Comparison of ENCODE assay signal across 8 cellular contexts in the genomic region with DNA sequence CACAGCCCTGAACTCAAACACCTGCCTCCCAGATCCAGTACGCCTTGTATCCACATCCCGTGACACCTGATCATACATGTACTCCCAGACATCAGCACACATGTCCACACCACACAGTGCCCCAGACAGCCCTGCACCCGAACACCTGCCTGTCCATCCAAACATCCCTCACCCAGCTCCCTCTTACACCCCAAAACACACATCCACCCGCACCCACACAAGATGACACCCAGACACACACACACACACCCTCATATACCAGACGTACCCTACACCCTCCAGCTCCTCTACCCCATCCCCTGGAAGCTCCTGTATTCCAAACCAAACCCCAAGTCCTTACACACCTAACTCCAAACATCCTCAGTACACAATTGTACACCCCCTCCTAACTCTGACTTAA. TPM values are rescaled to one million over a fixed set of nuclear protein-coding genes. Genes with fewer than 3 reads are reported as not detected.
DNase-seq lines count a peak whose midpoint lies in the region; ATAC-seq and TF ChIP-seq lines count a peak whose summit lies in the region.

No MANE protein-coding gene starts in this region.

- TF ChIP-seq CTCF in epithelial cell of proximal tubule (conservative IDR thresholded peaks at IDR 0.05; ENCODE audit: low read depth, low read length) (no peak), osteocyte (IDR thresholded peaks at IDR 0.05) (no peak)

- H3K4me1 Mint-ChIP-seq in CD4-positive, alpha-beta memory T cell, result peaks cover 12 to 36% (median 21%) of the 10 kb centered on the region in 4 donors
- H3K4me1 Mint-ChIP-seq in osteocyte (ENCODE audit: unreplicated experiment), result peaks cover 29% of the 10 kb centered on the region

- no peaks in the 10 kb centered on the region for H3K27me3 Mint-ChIP-seq in CD4-positive, alpha-beta memory T cell
- no peaks in the 10 kb centered on the region for H3K27me3 Mint-ChIP-seq in osteocyte (ENCODE audit: unreplicated experiment)

- intact Hi-C loops in CD4-positive, alpha-beta memory T cell (cut with micrococcal nuclease), result no loop called here

- peaks cover 0 to 2% of the 10 kb centered on the region in 2 donors for H3K36me3 Mint-ChIP-seq in CD4-positive, alpha-beta memory T cell
- H3K36me3 Mint-ChIP-seq in osteocyte (ENCODE audit: unreplicated experiment), result no peaks in the 10 kb centered on the region

- POLR2A ChIA-PET in CD4-positive, alpha-beta memory T cell (lab: Charles Lee; ENCODE audit: partially characterized antibody), result interaction anchor here (0.9 to 3.9 kb wide), 5 partner anchors 9 to 119 kb away, joined by 3 to 20 read pairs (median 6); partner anchors contain the start of genes ARPC4, OGG1 and TADA3

- peak overlapping the region in 1 of 2 donors; percentile 45 for H3K4me3 ChIP-seq in CD4-positive, alpha-beta memory T cell (ENCODE audit: low read length in 2 of 2)
- peak overlapping the region; percentile 74 for H3K4me3 ChIP-seq in epithelial cell of proximal tubule (ENCODE audit: low read depth, low read length)

- H3K27me3 ChIP-seq in CD4-positive, alpha-beta memory T cell (ENCODE audit: insufficient read depth, low read length), result no peaks in the 10 kb centered on the region

- H3K9me3 ChIP-seq in CD4-positive, alpha-beta memory T cell (ENCODE audit: control insufficient read depth in 1 of 2, low read length in 2 of 2), result no peaks in the 10 kb centered on the region

- H3K9me3 Mint-ChIP-seq in CD4-positive, alpha-beta memory T cell, result no peaks in the 10 kb centered on the region
- no peaks in the 10 kb centered on the region for H3K9me3 Mint-ChIP-seq in osteocyte (ENCODE audit: unreplicated experiment)

- peak overlapping the region; percentile 57 to 77 (median 76) for H3K4me3 Mint-ChIP-seq in CD4-positive, alpha-beta memory T cell
- peak overlapping the region; percentile 73 for H3K4me3 Mint-ChIP-seq in osteocyte (ENCODE audit: unreplicated experiment)

- no peak overlapping the region for H3K27ac ChIP-seq in CD4-positive, alpha-beta memory T cell (ENCODE audit: low read depth, low read length)

- CTCF ChIA-PET in CD4-positive, alpha-beta memory T cell (lab: Charles Lee; ENCODE audit: partially characterized antibody), result no interaction called here

- no peak for DNase-seq in CD4-positive, alpha-beta memory T cell
- DNase-seq in epithelial cell of proximal tubule (ENCODE audit: low read depth), result no peak
- no peak for DNase-seq in osteocyte (ENCODE audit: extremely low spot score, unreplicated experiment)
- no peak for DNase-seq in SW480 (ENCODE audit: low spot score)
- DNase-seq in medulla oblongata (ENCODE audit: extremely low spot score), result no peak
- no peak for DNase-seq in NCI-H2029 (lab: John Stamatoyannopoulos, UW)
- DNase-seq in GM19240 (ENCODE audit: insufficient read length, low spot score), result no peak

- H3K27ac Mint-ChIP-seq in CD4-positive, alpha-beta memory T cell, result peak overlapping the region in 5 of 7 donors; percentile 66 to 91 (median 76)
- H3K27ac Mint-ChIP-seq in osteocyte (ENCODE audit: unreplicated experiment), result peak overlapping the region; percentile 52

- ATAC-seq in SK-N-SH treated with all-trans-retinoic acid at 6 μM for 48 hours, result peak; percentile 8

- H3K4me1 ChIP-seq in CD4-positive, alpha-beta memory T cell (ENCODE audit: insufficient read depth, low read length), result peaks cover 21% of the 10 kb centered on the region

- H3K36me3 ChIP-seq in CD4-positive, alpha-beta memory T cell (ENCODE audit: insufficient read depth, low read length), result no peaks in the 10 kb centered on the region

TF ChIP-seq in SK-N-SH treated with all-trans-retinoic acid at 6 μM for 48 hours, 23 proteins besides CTCF, POLR2A, EP300 and RAD21 (continues in another document):
- TF ChIP-seq ZFP3 (CRISPR knock-in tag; IDR thresholded peaks at IDR 0.05) (no peak), TOX (CRISPR knock-in tag; IDR thresholded peaks at IDR 0.05; ENCODE audit: borderline replicate concordance) (no peak), ARNTL (CRISPR knock-in tag; IDR thresholded peaks at IDR 0.05; ENCODE audit: borderline replicate concordance, low read depth) (no peak), CSDC2 (CRISPR knock-in tag; IDR thresholded peaks at IDR 0.05) (no peak), OSR1 (CRISPR knock-in tag; IDR thresholded peaks at IDR 0.05) (no peak), SNAI2 (CRISPR knock-in tag; IDR thresholded peaks at IDR 0.05) (no peak), RARB (CRISPR knock-in tag; IDR thresholded peaks at IDR 0.05) (no peak), TCF4 (CRISPR knock-in tag; IDR thresholded peaks at IDR 0.05; ENCODE audit: borderline replicate concordance) (no peak), ZC3H10 (CRISPR knock-in tag; IDR thresholded peaks at IDR 0.05) (no peak), ZNF565 (CRISPR knock-in tag; conservative IDR thresholded peaks at IDR 0.05; ENCODE audit: low read depth) (no peak), ISL1 (CRISPR knock-in tag; IDR thresholded peaks at IDR 0.05) (no peak), ZNF70 (CRISPR knock-in tag; IDR thresholded peaks at IDR 0.05) (no peak), PATZ1 (CRISPR knock-in tag; IDR thresholded peaks at IDR 0.05; ENCODE audit: borderline replicate concordance) (no peak), PPARA (CRISPR knock-in tag; IDR thresholded peaks at IDR 0.05; ENCODE audit: borderline replicate concordance) (no peak), ZNF8 (CRISPR knock-in tag; IDR thresholded peaks at IDR 0.05) (no peak)
- TF ChIP-seq, protein P1, sequence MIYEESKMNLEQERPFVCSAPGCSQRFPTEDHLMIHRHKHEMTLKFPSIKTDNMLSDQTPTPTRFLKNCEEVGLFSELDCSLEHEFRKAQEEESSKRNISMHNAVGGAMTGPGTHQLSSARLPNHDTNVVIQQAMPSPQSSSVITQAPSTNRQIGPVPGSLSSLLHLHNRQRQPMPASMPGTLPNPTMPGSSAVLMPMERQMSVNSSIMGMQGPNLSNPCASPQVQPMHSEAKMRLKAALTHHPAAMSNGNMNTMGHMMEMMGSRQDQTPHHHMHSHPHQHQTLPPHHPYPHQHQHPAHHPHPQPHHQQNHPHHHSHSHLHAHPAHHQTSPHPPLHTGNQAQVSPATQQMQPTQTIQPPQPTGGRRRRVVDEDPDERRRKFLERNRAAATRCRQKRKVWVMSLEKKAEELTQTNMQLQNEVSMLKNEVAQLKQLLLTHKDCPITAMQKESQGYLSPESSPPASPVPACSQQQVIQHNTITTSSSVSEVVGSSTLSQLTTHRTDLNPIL (CRISPR knock-in tag; IDR thresholded peaks at IDR 0.05; ENCODE audit: low read depth), result no peak
- TF ChIP-seq, protein P2, sequence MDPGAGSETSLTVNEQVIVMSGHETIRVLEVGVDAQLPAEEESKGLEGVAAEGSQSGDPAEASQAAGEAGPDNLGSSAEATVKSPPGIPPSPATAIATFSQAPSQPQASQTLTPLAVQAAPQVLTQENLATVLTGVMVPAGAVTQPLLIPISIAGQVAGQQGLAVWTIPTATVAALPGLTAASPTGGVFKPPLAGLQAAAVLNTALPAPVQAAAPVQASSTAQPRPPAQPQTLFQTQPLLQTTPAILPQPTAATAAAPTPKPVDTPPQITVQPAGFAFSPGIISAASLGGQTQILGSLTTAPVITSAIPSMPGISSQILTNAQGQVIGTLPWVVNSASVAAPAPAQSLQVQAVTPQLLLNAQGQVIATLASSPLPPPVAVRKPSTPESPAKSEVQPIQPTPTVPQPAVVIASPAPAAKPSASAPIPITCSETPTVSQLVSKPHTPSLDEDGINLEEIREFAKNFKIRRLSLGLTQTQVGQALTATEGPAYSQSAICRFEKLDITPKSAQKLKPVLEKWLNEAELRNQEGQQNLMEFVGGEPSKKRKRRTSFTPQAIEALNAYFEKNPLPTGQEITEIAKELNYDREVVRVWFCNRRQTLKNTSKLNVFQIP (CRISPR knock-in tag; IDR thresholded peaks at IDR 0.05; ENCODE audit: borderline replicate concordance, low read depth), result no peak

RNA-seq across cellular contexts. Expression of gene CAMK1, which starts 0.7 kb away (rescaled TPM):
- 1 to 10 TPM; 2.1 to 2.6 TPM for total RNA-seq in CD4-positive, alpha-beta memory T cell
- 1 to 10 TPM; 3.5 to 5.8 TPM for polyA plus RNA-seq in CD4-positive, alpha-beta memory T cell
- total RNA-seq in epithelial cell of proximal tubule (40.1 and 41.0 TPM in 2 replicates), osteocyte (8.8 and 10.7 TPM in 2 replicates)

RNA-seq across cellular contexts. Expression of gene OGG1, which starts 19.3 kb away (rescaled TPM):
- 10 to 100 TPM; 40.4 to 46.9 TPM for total RNA-seq in CD4-positive, alpha-beta memory T cell
- polyA plus RNA-seq in CD4-positive, alpha-beta memory T cell, result 10 to 100 TPM; 29.2 to 31.5 TPM
- total RNA-seq in epithelial cell of proximal tubule (22.0 and 27.4 TPM in 2 replicates), osteocyte (34.8 and 37.9 TPM in 2 replicates)

RNA-seq across cellular contexts. Expression of gene TADA3, which starts 23.3 kb away (rescaled TPM):
- total RNA-seq in CD4-positive, alpha-beta memory T cell, result 10 to 100 TPM; 37.6 to 41.4 TPM
- polyA plus RNA-seq in CD4-positive, alpha-beta memory T cell, result 10 to 100 TPM; 35.3 to 54.6 TPM
- total RNA-seq in epithelial cell of proximal tubule (54.7 and 73.9 TPM in 2 replicates), osteocyte (63.4 and 66.0 TPM in 2 replicates)

RNA-seq across cellular contexts. Expression of gene ARPC4, which starts 23.9 kb away (rescaled TPM):
- 100 to 1,000 TPM; 164 to 168 TPM for total RNA-seq in CD4-positive, alpha-beta memory T cell
- 100 to 1,000 TPM; 235 to 287 TPM for polyA plus RNA-seq in CD4-positive, alpha-beta memory T cell
- 153 and 296 TPM in 2 replicates for total RNA-seq in epithelial cell of proximal tubule
- 140 and 142 TPM in 2 replicates for total RNA-seq in osteocyte

RNA-seq across cellular contexts. Expression of gene BRPF1, which starts 37.5 kb away (rescaled TPM):
- total RNA-seq in CD4-positive, alpha-beta memory T cell, result 10 to 100 TPM; 40.4 to 40.5 TPM
- 10 to 100 TPM in 1 of 2 donors, 1 to 10 TPM in 1; 3.0 to 23.3 TPM for polyA plus RNA-seq in CD4-positive, alpha-beta memory T cell
- total RNA-seq in epithelial cell of proximal tubule (15.2 and 15.7 TPM in 2 replicates), osteocyte (18.3 and 23.0 TPM in 2 replicates)
